ENCODE assay signal across 13 cellular contexts in the genomic region with DNA sequence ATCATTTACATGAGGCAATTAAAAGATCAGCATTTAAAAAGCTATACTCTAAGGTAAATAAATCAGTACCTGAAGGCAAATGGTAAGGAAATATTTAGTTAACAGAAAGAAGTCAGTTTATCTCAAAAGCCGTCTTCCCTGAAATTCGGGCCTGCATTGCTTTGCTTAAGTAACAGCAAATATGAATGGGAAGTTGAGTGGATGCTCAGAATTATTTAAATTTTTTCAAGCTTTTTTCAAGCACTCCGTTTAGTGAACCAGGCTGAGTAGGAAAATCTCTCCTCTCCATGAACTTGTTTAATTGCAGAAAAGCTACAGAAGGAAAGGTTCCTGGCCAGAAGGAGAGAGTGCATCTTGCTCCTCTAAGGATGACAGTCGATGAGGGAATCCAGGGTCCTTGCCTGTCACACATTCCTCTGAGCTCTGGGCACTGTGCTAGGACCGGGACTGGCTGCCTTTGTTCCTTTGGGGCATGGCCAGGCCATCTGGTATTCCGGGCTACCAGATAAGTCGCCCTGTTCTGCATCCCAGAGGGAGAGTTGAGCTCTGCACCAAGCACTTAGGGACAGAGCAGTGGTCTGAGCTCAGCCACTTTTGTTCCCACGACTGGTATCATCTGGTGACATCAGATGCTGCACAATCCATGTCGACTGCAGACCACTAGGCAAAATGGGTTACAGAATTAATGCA.
DNase-seq lines count a peak whose midpoint lies in the region; ATAC-seq and TF ChIP-seq lines count a peak whose summit lies in the region.
"Had no signal": no experiment of that assay in that cellular context is flagged by ENCODE, and none has a peak within 500 bp of the region (broad histone marks: within the 10 kb centered on the region; RNA-seq: fewer than 3 reads in every experiment).

No MANE protein-coding gene starts in this region.

- H3K27ac ChIP-seq in right atrium auricular region, result no peak overlapping the region
- peak overlapping the region; percentile 45 for H3K27ac ChIP-seq in cardiac muscle cell
- no peak overlapping the region for H3K27ac ChIP-seq in esophagus squamous epithelium
- H3K27ac ChIP-seq: SJSA1, WERI-Rb-1 had no signal

- H3K27me3 ChIP-seq in right atrium auricular region (no peaks in the 10 kb centered on the region), cardiac muscle cell (no peaks in the 10 kb centered on the region), esophagus squamous epithelium (no peaks in the 10 kb centered on the region)
- H3K27me3 ChIP-seq: SJSA1 had no signal

- ATAC-seq in Right ventricle myocardium inferior (peak; percentile 97), GM18511 (IDR thresholded peaks at IDR 0.05; ENCODE audit: unreplicated experiment) (no peak), HG02763 (IDR thresholded peaks at IDR 0.05; ENCODE audit: unreplicated experiment) (no peak)
- ATAC-seq: activated naive CD4-positive, alpha-beta T cell treated with anti-CD3 and anti-CD28 coated beads, Interleukin-2, amount 50 U/mL, for 72 hours had no signal

- TF ChIP-seq CTCF in right atrium auricular region (IDR thresholded peaks at IDR 0.05) (no peak), cardiac muscle cell (IDR thresholded peaks at IDR 0.05; ENCODE audit: low read depth, low read length) (no peak), esophagus squamous epithelium (IDR thresholded peaks at IDR 0.05) (no peak)

- DNase-seq in Right ventricle myocardium inferior (ENCODE audit: missing footprints) (peak; percentile 74), right atrium auricular region (ENCODE audit: low spot score) (no peak), cardiac muscle cell (ENCODE audit: low read depth in 1 of 2, low spot score in 1 of 2) (peak in 1 of 2 donors; percentile 66), middle frontal gyrus (ENCODE audit: extremely low spot score, low spot score) (peak; percentile 40), NCI-H345 (lab: John Stamatoyannopoulos, UW) (no peak), esophagus squamous epithelium (lab: John Stamatoyannopoulos, UW) (no peak)
- DNase-seq: cerebellar nuclear complex, NCI-H1930, WERI-Rb-1 had no signal

- H3K4me1 ChIP-seq in right atrium auricular region (peaks cover 0 to 6% of the 10 kb centered on the region in 2 donors), cardiac muscle cell (ENCODE audit: low read depth) (peaks cover 3% of the 10 kb centered on the region), esophagus squamous epithelium (no peaks in the 10 kb centered on the region)
- H3K4me1 ChIP-seq: SJSA1 had no signal

- no peak for TF ChIP-seq POLR2A in esophagus squamous epithelium (IDR thresholded peaks at IDR 0.05)

- intact Hi-C loops in Right ventricle myocardium inferior (cut with DNase I) (loop anchor here (5.0 kb wide), 1 partner anchor 142 kb away; no protein-coding TSS in a partner anchor), esophagus squamous epithelium (cut with DNase I) (no loop called here)

- H3K4me3 ChIP-seq in right atrium auricular region (no peak overlapping the region), cardiac muscle cell (no peak overlapping the region), esophagus squamous epithelium (no peak overlapping the region)
- H3K4me3 ChIP-seq: SJSA1 had no signal

- WGBS in esophagus squamous epithelium, 2 donors, result 74 to 77% methylated on average over 5 to 7 of the region's 9 CpGs

- H3K36me3 ChIP-seq in right atrium auricular region, result peaks cover 5% of the 10 kb centered on the region
- H3K36me3 ChIP-seq in cardiac muscle cell, result no peaks in the 10 kb centered on the region
- peaks cover 0 to 4% (median 0%) of the 10 kb centered on the region in 3 donors for H3K36me3 ChIP-seq in esophagus squamous epithelium
- H3K36me3 ChIP-seq: SJSA1, WERI-Rb-1 had no signal

- H3K9me3 ChIP-seq in right atrium auricular region (no peaks in the 10 kb centered on the region), cardiac muscle cell (ENCODE audit: low read depth) (no peaks in the 10 kb centered on the region), esophagus squamous epithelium (no peaks in the 10 kb centered on the region)
- H3K9me3 ChIP-seq: SJSA1 had no signal

Comparison
In these comparisons a context has a peak if more than half of its experiments do, and no peak if none do; other contexts are left out.
1. DNase-seq: peak in Right ventricle myocardium inferior (single experiment) and middle frontal gyrus (single experiment); none in right atrium auricular region (single experiment), NCI-H345 (single experiment) and esophagus squamous epithelium (single experiment).